Comparison of ENCODE assay signal across 1 cellular context in genomic region chr16:67260426-67261063, GRCh38.
TF ChIP-seq lines count a peak whose summit lies in the region.

No MANE protein-coding gene starts in this region.

TF ChIP-seq in K562, 482 proteins besides CTCF, POLR2A, EP300 and RAD21 (continued from another document and continues in another):
- TF ChIP-seq PRPF4 (IDR thresholded peaks at IDR 0.05; ENCODE audit: insufficient read depth, low read depth, low read length, poor library complexity, severe bottlenecking), result no peak
- no peak for TF ChIP-seq DMBX1 (CRISPR knock-in tag; IDR thresholded peaks at IDR 0.05; ENCODE audit: borderline replicate concordance)
- TF ChIP-seq ZNF695 (CRISPR knock-in tag; IDR thresholded peaks at IDR 0.05), result no peak
- no peak for TF ChIP-seq HCFC1 (IDR thresholded peaks at IDR 0.05; ENCODE audit: low read depth, low read length)
- no peak for TF ChIP-seq CLOCK (CRISPR knock-in tag; IDR thresholded peaks at IDR 0.05; ENCODE audit: borderline replicate concordance)
- TF ChIP-seq FOXP1 (CRISPR knock-in tag; IDR thresholded peaks at IDR 0.05), result no peak
- no peak for TF ChIP-seq ZNF212 (CRISPR knock-in tag; IDR thresholded peaks at IDR 0.05)
- no peak for TF ChIP-seq ZNF655 (CRISPR knock-in tag; IDR thresholded peaks at IDR 0.05)
- no peak for TF ChIP-seq E2F3 (CRISPR knock-in tag; IDR thresholded peaks at IDR 0.05)
- TF ChIP-seq ZNF431 (CRISPR knock-in tag; IDR thresholded peaks at IDR 0.05), result no peak
- TF ChIP-seq MEIS2 (IDR thresholded peaks at IDR 0.05; ENCODE audit: partially characterized antibody), result peak; percentile 34
- TF ChIP-seq FIP1L1 (IDR thresholded peaks at IDR 0.05; ENCODE audit: low read depth, low read length, poor library complexity, severe bottlenecking), result no peak
- TF ChIP-seq NR3C1 (CRISPR knock-in tag; IDR thresholded peaks at IDR 0.05), result no peak
- no peak for TF ChIP-seq PHF20 (IDR thresholded peaks at IDR 0.05; ENCODE audit: partially characterized antibody)
- TF ChIP-seq TFAP4 (CRISPR knock-in tag; IDR thresholded peaks at IDR 0.05; ENCODE audit: borderline replicate concordance), result peak; percentile 58
- TF ChIP-seq ZNF398 (CRISPR knock-in tag; IDR thresholded peaks at IDR 0.05), result no peak
- TF ChIP-seq ZBTB34 (CRISPR knock-in tag; IDR thresholded peaks at IDR 0.05), result no peak
- TF ChIP-seq KLF16 (IDR thresholded peaks at IDR 0.05), result peak; percentile 77
- no peak for TF ChIP-seq ZNF408 (CRISPR knock-in tag; IDR thresholded peaks at IDR 0.05; ENCODE audit: low read depth)
- no peak for TF ChIP-seq PBX2 (CRISPR knock-in tag; IDR thresholded peaks at IDR 0.05; ENCODE audit: low read depth)
- TF ChIP-seq PBX2 (tag; conservative IDR thresholded peaks at IDR 0.05; ENCODE audit: low read depth), result no peak
- no peak for TF ChIP-seq RREB1 (CRISPR knock-in tag; IDR thresholded peaks at IDR 0.05)
- TF ChIP-seq TBP (optimal IDR thresholded peaks at IDR 0.05; ENCODE audit: low read depth, low read length), result no peak
- TF ChIP-seq SP2 (IDR thresholded peaks at IDR 0.05; ENCODE audit: extremely low read depth, low read depth, low read length, poor library complexity, severe bottlenecking), result no peak
- no peak for TF ChIP-seq UBTF (IDR thresholded peaks at IDR 0.05; ENCODE audit: borderline replicate concordance in 1 of 2, low read depth in 2 of 2, low read length in 2 of 2)
- TF ChIP-seq ZNF354B (CRISPR knock-in tag; IDR thresholded peaks at IDR 0.05), result no peak
- TF ChIP-seq ZNF717 (CRISPR knock-in tag; IDR thresholded peaks at IDR 0.05), result no peak
- no peak for TF ChIP-seq HMG20A (CRISPR knock-in tag; conservative IDR thresholded peaks at IDR 0.05)
- TF ChIP-seq ATF4 (CRISPR knock-in tag; IDR thresholded peaks at IDR 0.05), result no peak
- TF ChIP-seq ZNF232 (CRISPR knock-in tag; IDR thresholded peaks at IDR 0.05), result no peak
- TF ChIP-seq POLR2H (tag; IDR thresholded peaks at IDR 0.05; ENCODE audit: low read depth), result no peak
- TF ChIP-seq MEF2D (tag; conservative IDR thresholded peaks at IDR 0.05; ENCODE audit: low read depth), result no peak
- 0 out of 2 replicates have a peak, but pooled peaks have one; percentile 60 for TF ChIP-seq ZC3H11A (IDR thresholded peaks at IDR 0.05; ENCODE audit: low read depth, low read length)
- TF ChIP-seq ZNF311 (CRISPR knock-in tag; IDR thresholded peaks at IDR 0.05), result no peak
- TF ChIP-seq BCL6 (CRISPR knock-in tag; IDR thresholded peaks at IDR 0.05), result no peak
- TF ChIP-seq ELK3 (CRISPR knock-in tag; IDR thresholded peaks at IDR 0.05), result no peak
- TF ChIP-seq NR4A1 (CRISPR knock-in tag; IDR thresholded peaks at IDR 0.05), result no peak
- TF ChIP-seq NR4A1 (tag; IDR thresholded peaks at IDR 0.05), result no peak
- TF ChIP-seq USF1 (CRISPR knock-in tag; IDR thresholded peaks at IDR 0.05), result no peak; the same call in 1 of the 2 replicates
